9 cellular contexts compared by ENCODE assay signal in the genomic region with DNA sequence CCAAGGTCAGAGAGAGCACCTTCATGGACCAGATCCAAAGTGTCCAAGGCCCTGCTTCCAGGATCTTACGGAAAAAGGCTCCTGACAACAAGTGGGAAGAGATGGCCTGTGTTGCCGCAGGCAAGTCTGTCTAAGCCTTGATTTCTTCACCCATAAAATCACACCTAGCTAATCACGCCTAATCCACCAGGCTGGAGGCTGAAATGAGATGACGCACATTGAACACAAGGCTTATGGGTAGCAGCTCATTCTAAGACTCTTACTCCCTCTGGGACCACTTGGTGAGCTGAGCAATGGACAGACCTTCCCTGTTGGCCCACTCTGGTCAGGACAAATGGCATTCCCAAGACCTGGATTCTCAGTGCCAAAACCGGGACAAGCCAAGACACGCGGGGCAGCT. TPM values are rescaled to one million over a fixed set of nuclear protein-coding genes. Genes with fewer than 3 reads are reported as not detected.
"Had no signal": no experiment of that assay in that cellular context is flagged by ENCODE, and none has a peak within 500 bp of the region (broad histone marks: within the 10 kb centered on the region; RNA-seq: fewer than 3 reads in every experiment).

No MANE protein-coding gene starts in this region.

- DNase-seq: GM23248, GOT3, H9, HCEC 1CT, IMR-90 had no signal

- H3K9ac ChIP-seq: GM23248 had no signal

- H3K27ac ChIP-seq: GM23248 had no signal

- H3K4me3 ChIP-seq: GM23248, K562 had no signal

- H2AFZ ChIP-seq: GM23248 had no signal

- FAIRE-seq: H54, HTR-8/SVneo, K562 had no signal

RNA-seq across cellular contexts. Expression of a gene that starts 38.2 kb away (rescaled TPM):
- total RNA-seq: GM23248, HT-29, IMR-90, K562 had no signal
- polyA plus RNA-seq: GM23248, IMR-90, K562 had no signal
